In genomic region chr7:157372300-157373232, GRCh38 we compare ENCODE assay signal across 24 cellular contexts. TPM values are rescaled to one million over a fixed set of nuclear protein-coding genes. Genes with fewer than 3 reads are reported as not detected.
A peak's percentile ranks its signal among the peaks of the same experiment; 100 is the strongest.
DNase-seq lines count a peak whose midpoint lies in the region; ATAC-seq and TF ChIP-seq lines count a peak whose summit lies in the region.
"Had no signal": no experiment of that assay in that cellular context is flagged by ENCODE, and none has a peak within 500 bp of the region (broad histone marks: within the 10 kb centered on the region; RNA-seq: fewer than 3 reads in every experiment).

No MANE protein-coding gene starts in this region.

- no peaks in the 10 kb centered on the region for H3K27me3 Mint-ChIP-seq in type B pancreatic cell

- no peak overlapping the region; a peak in 1 of 4 replicates for H3K27ac ChIP-seq in SK-N-SH (ENCODE audit: low read depth in 2 of 2, low read length in 1 of 2)
- H3K27ac ChIP-seq: colonic mucosa, epithelial cell of prostate, GM23248, SK-N-MC, tibial nerve, VCaP had no signal

- peaks cover 71 to 74% of the 10 kb centered on the region in 2 experiments for H3K36me3 ChIP-seq in SK-N-SH (replicated peaks in 1 of 2; ENCODE audit: control insufficient read depth in 1 of 2, insufficient read depth in 2 of 2, low read length in 1 of 2)

- H3K4me3 Mint-ChIP-seq in type B pancreatic cell = no peak overlapping the region

- no peaks in the 10 kb centered on the region for H3K9me2 ChIP-seq in SK-N-SH

- no peaks in the 10 kb centered on the region; a peak in 1 of 4 replicates for H3K4me1 ChIP-seq in SK-N-SH (ENCODE audit: control insufficient read depth in 1 of 2, insufficient read depth in 2 of 2, low read depth in 1 of 2, low read length in 1 of 2)
- H3K4me1 ChIP-seq: colonic mucosa had no signal

- H3K36me3 Mint-ChIP-seq in activated naive CD4-positive, alpha-beta T cell treated with anti-CD3 and anti-CD28 coated beads, Interleukin-2, amount 50 U/mL, for 72 hours = peaks cover 19 to 39% of the 10 kb centered on the region in 2 donors
- H3K36me3 Mint-ChIP-seq in type B pancreatic cell = peaks cover 50% of the 10 kb centered on the region

- TF ChIP-seq CTCF in SK-N-SH (IDR thresholded peaks at IDR 0.05) = no peak
- TF ChIP-seq CTCF in type B pancreatic cell (conservative IDR thresholded peaks at IDR 0.05) = no peak

- no peak overlapping the region for H2AFZ ChIP-seq in SK-N-SH (ENCODE audit: low read depth)
- H2AFZ ChIP-seq: GM23248 had no signal

- H3K9ac ChIP-seq in SK-N-SH = no peak overlapping the region
- H3K9ac ChIP-seq: GM23248 had no signal

- POLR2A ChIA-PET in SK-N-SH (lab: Yijun Ruan, JAX) = no interaction called here

- H3K4me1 Mint-ChIP-seq in type B pancreatic cell (ENCODE audit: unreplicated experiment) = peaks cover 16% of the 10 kb centered on the region

- no peak overlapping the region for H3K4me2 ChIP-seq in SK-N-SH

- peaks cover 99% of the 10 kb centered on the region for H3K79me2 ChIP-seq in SK-N-SH (ENCODE audit: insufficient read depth)

- no peaks in the 10 kb centered on the region for H3K27me3 ChIP-seq in SK-N-SH (ENCODE audit: insufficient read depth)
- H3K27me3 ChIP-seq: colonic mucosa, tibial nerve had no signal

- 95% methylated on average over 23 of the region's 24 CpGs for WGBS in SK-N-SH (ENCODE audit: low lambda C conversion rate)

- H3K27ac Mint-ChIP-seq in activated naive CD4-positive, alpha-beta T cell treated with anti-CD3 and anti-CD28 coated beads, Interleukin-2, amount 50 U/mL, for 72 hours = peak overlapping the region; percentile 56 to 81
- H3K27ac Mint-ChIP-seq in type B pancreatic cell = peak overlapping the region; percentile 24

- peak in 1 of 2 donors; percentile 29 for ATAC-seq in activated naive CD4-positive, alpha-beta T cell treated with anti-CD3 and anti-CD28 coated beads, Interleukin-2, amount 50 U/mL, for 72 hours
- ATAC-seq in esophagus mucosa = peak; percentile 4
- ATAC-seq in HG02938 (IDR thresholded peaks at IDR 0.05; ENCODE audit: unreplicated experiment) = no peak

- H4K20me1 ChIP-seq in SK-N-SH (ENCODE audit: insufficient read depth) = peaks cover 86% of the 10 kb centered on the region

- CTCF ChIA-PET in SK-N-SH (lab: Yijun Ruan, JAX) = interaction anchor here (0.7 to 4.7 kb wide), 5 partner anchors 9 to 423 kb away, joined by 3 to 22 read pairs (median 4); partner anchors contain the start of gene NOM1

- TF ChIP-seq RAD21 in SK-N-SH (IDR thresholded peaks at IDR 0.05; ENCODE audit: low read length) = no peak

- no peak for DNase-seq in activated naive CD4-positive, alpha-beta T cell treated with anti-CD3 and anti-CD28 coated beads, Interleukin-2, amount 50 U/mL, for 72 hours (ENCODE audit: low spot score in 2 of 2)
- DNase-seq in activated naive CD4-positive, alpha-beta T cell treated with anti-CD3 and anti-CD28 coated beads, Interleukin-2, amount 50 U/mL, for 16 hours = no peak
- no peak for DNase-seq in SK-N-SH
- no peak for DNase-seq in type B pancreatic cell (ENCODE audit: extremely low spot score, unreplicated experiment)
- no peak for DNase-seq in SIG-M5 (lab: John Stamatoyannopoulos, UW)
- no peak for DNase-seq in GM19240 (ENCODE audit: insufficient read length, low spot score)
- DNase-seq: anterior cingulate cortex; colonic mucosa; DMS153; glutamatergic neuron; GM23248; IMR-90; mammary epithelial cell; NCI-H1436; NCI-H345; nucleus accumbens; stimulated activated CD4-positive, alpha-beta T cell treated with anti-CD3 and anti-CD28 coated beads, Interleukin-2, amount 100 ng/mL, for 48 hours; stimulated activated CD8-positive, alpha-beta memory T cell treated with anti-CD3 and anti-CD28 coated beads, Interleukin-4, amount 100 ng/mL, for 48 hours had no signal

- H3K9me3 Mint-ChIP-seq in activated naive CD4-positive, alpha-beta T cell treated with anti-CD3 and anti-CD28 coated beads, Interleukin-2, amount 50 U/mL, for 72 hours = peaks cover 0 to 4% of the 10 kb centered on the region in 2 donors
- H3K9me3 Mint-ChIP-seq in type B pancreatic cell = no peaks in the 10 kb centered on the region

- TF ChIP-seq EP300 in SK-N-SH (IDR thresholded peaks at IDR 0.05; ENCODE audit: borderline replicate concordance in 1 of 2, low read depth in 1 of 2, low read length in 1 of 2) = no peak

- no peaks in the 10 kb centered on the region for H3F3A ChIP-seq in SK-N-SH (replicated peaks; ENCODE audit: insufficient read depth)

- H3K4me3 ChIP-seq in SK-N-SH (ENCODE audit: low read depth in 2 of 2, low read length in 1 of 2) = no peak overlapping the region
- H3K4me3 ChIP-seq: colonic mucosa, GM23248, SK-N-MC, tibial nerve had no signal

- no peaks in the 10 kb centered on the region for H3K9me3 ChIP-seq in SK-N-SH
- H3K9me3 ChIP-seq: colonic mucosa, tibial nerve had no signal

TF ChIP-seq in SK-N-SH, 30 proteins besides CTCF, POLR2A, EP300 and RAD21:
- no peak for TF ChIP-seq TAF1 (IDR thresholded peaks at IDR 0.05; ENCODE audit: borderline replicate concordance, low read depth, low read length)
- TF ChIP-seq RXRA (IDR thresholded peaks at IDR 0.05; ENCODE audit: borderline replicate concordance, low read depth) = no peak
- no peak for TF ChIP-seq USF2 (IDR thresholded peaks at IDR 0.05; ENCODE audit: borderline replicate concordance, low read depth, low read length)
- TF ChIP-seq POLR2AphosphoS5 (IDR thresholded peaks at IDR 0.05; ENCODE audit: low read depth, low read length) = 0 out of 2 replicates have a peak, but pooled peaks have one; percentile 13

RNA-seq across cellular contexts. Expression of gene DNAJB6, which starts 35.8 kb away (rescaled TPM):
- total RNA-seq in activated naive CD4-positive, alpha-beta T cell treated with anti-CD3 and anti-CD28 coated beads, Interleukin-2, amount 50 U/mL, for 72 hours = 10 to 100 TPM; 71.7 to 74.9 TPM
- polyA plus RNA-seq in SK-N-SH (2012; rRNA removed) = 176 and 185 TPM in 2 replicates
- polyA plus RNA-seq in SK-N-SH (2012; cell fraction: cytosol; rRNA removed) = 211 and 219 TPM in 2 replicates
- polyA plus RNA-seq in SK-N-SH (2012; cell fraction: nucleus; rRNA removed) = 138 and 185 TPM in 2 replicates
- 145 TPM for total RNA-seq in esophagus mucosa
- total RNA-seq in type B pancreatic cell (ENCODE audit: low replicate concordance) = 97.2 and 107 TPM in 2 replicates
